In the genomic region with DNA sequence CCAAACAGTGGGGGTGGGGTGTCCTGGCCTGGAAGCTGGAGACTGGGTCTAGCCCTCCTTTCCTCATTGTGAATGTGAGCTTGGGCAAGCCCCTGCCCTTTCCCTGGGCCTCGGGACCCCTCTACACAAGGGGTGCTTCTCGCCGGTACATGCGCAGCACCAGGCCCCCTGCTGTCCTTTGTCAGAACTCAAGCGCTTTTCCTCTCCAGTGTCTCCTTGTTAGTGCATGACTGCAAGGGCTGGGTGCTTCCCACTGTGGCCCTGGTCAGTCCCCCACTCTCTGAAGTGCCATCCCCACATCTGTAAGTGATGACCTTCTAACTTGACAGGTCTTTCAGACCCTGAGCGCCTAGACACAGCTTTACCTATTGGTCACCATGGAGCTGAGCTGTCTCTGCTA, we compare ENCODE assay signal across 24 cellular contexts. TPM values are rescaled to one million over a fixed set of nuclear protein-coding genes. Genes with fewer than 3 reads are reported as not detected.
DNase-seq lines count a peak whose midpoint lies in the region; ATAC-seq lines count a peak whose summit lies in the region.
"Had no signal": no experiment of that assay in that cellular context is flagged by ENCODE, and none has a peak within 500 bp of the region (broad histone marks: within the 10 kb centered on the region; RNA-seq: fewer than 3 reads in every experiment).

No MANE protein-coding gene starts in this region.

- no peak for DNase-seq in activated naive CD4-positive, alpha-beta T cell treated with anti-CD3 and anti-CD28 coated beads, Interleukin-2, amount 50 U/mL, for 72 hours (ENCODE audit: low spot score in 2 of 2)
- DNase-seq in activated naive CD4-positive, alpha-beta T cell (lab: John Stamatoyannopoulos, UW): no peak
- peak in 7 of 49 donors; percentile 30 to 51 (median 44) for DNase-seq in substantia nigra (lab: John Stamatoyannopoulos, UW)
- DNase-seq in NCI-H2107 (lab: John Stamatoyannopoulos, UW): no peak
- DNase-seq in cerebellum (ENCODE audit: low spot score): no peak
- no peak for DNase-seq in SIG-M5 (lab: John Stamatoyannopoulos, UW)
- DNase-seq: activated CD8-positive, alpha-beta memory T cell treated with anti-CD3 and anti-CD28 coated beads for 24 hours; DMS 273 treated with DMSO at 0.1 percent for 48 hours; heart left ventricle; naive B cell; NCI-H1105 treated with DMSO at 0.1 percent for 48 hours; NCI-H2081 treated with DMSO at 0.1 percent for 48 hours; NK-92 treated with Interleukin-12 subunit alpha and Interleukin-12 subunit beta, amount 100 ng/mL, for 24 hours had no signal

- peaks cover 19% of the 10 kb centered on the region for H3K4me1 Mint-ChIP-seq in activated T-helper 17 cell treated with anti-CD3 and anti-CD28 coated beads, Interleukin-2, amount 50 U/mL, for 72 hours
- H3K4me1 Mint-ChIP-seq: CD14-positive monocyte, WTC11 had no signal

- ATAC-seq in activated naive CD4-positive, alpha-beta T cell treated with anti-CD3 and anti-CD28 coated beads, Interleukin-2, amount 50 U/mL, for 72 hours: no peak
- ATAC-seq in activated T-helper 17 cell treated with anti-CD3 and anti-CD28 coated beads, Interleukin-2, amount 50 U/mL, for 72 hours (replicated peaks): no peak
- ATAC-seq: heart left ventricle, left lobe of liver, WTC11 had no signal

- H3K27ac Mint-ChIP-seq in activated naive CD4-positive, alpha-beta T cell treated with anti-CD3 and anti-CD28 coated beads, Interleukin-2, amount 50 U/mL, for 72 hours: peak overlapping the region; percentile 52 to 92
- H3K27ac Mint-ChIP-seq in activated T-helper 17 cell treated with anti-CD3 and anti-CD28 coated beads, Interleukin-2, amount 50 U/mL, for 72 hours: peak overlapping the region; percentile 69
- H3K27ac Mint-ChIP-seq: CD14-positive monocyte, WTC11 had no signal

- no peaks in the 10 kb centered on the region for H3K27me3 ChIP-seq in layer of hippocampus (ENCODE audit: control insufficient read depth, insufficient read depth, low read length)
- H3K27me3 ChIP-seq: heart left ventricle, SJSA1 had no signal

- peaks cover 0 to 9% of the 10 kb centered on the region in 2 donors for H3K36me3 Mint-ChIP-seq in activated naive CD4-positive, alpha-beta T cell treated with anti-CD3 and anti-CD28 coated beads, Interleukin-2, amount 50 U/mL, for 72 hours
- H3K36me3 Mint-ChIP-seq in activated T-helper 17 cell treated with anti-CD3 and anti-CD28 coated beads, Interleukin-2, amount 50 U/mL, for 72 hours (ENCODE audit: low read depth): peaks cover 88% of the 10 kb centered on the region
- H3K36me3 Mint-ChIP-seq: WTC11 had no signal

- H3K4me3 Mint-ChIP-seq in activated T-helper 17 cell treated with anti-CD3 and anti-CD28 coated beads, Interleukin-2, amount 50 U/mL, for 72 hours: no peak overlapping the region
- H3K4me3 Mint-ChIP-seq: CD14-positive monocyte, naive B cell, WTC11 had no signal

- no peaks in the 10 kb centered on the region for H3K27me3 Mint-ChIP-seq in activated T-helper 17 cell treated with anti-CD3 and anti-CD28 coated beads, Interleukin-2, amount 50 U/mL, for 72 hours
- H3K27me3 Mint-ChIP-seq: naive B cell had no signal

- H3K27ac ChIP-seq in layer of hippocampus (ENCODE audit: low read depth, low read length) (peak overlapping the region; percentile 99), substantia nigra (ENCODE audit: low read depth, low read length, poor library complexity, severe bottlenecking) (peak overlapping the region; percentile 99)
- H3K27ac ChIP-seq: epithelial cell of prostate, heart left ventricle, HL-60, prostate gland, SJSA1, thoracic aorta had no signal

- H3K9me3 Mint-ChIP-seq in activated naive CD4-positive, alpha-beta T cell treated with anti-CD3 and anti-CD28 coated beads, Interleukin-2, amount 50 U/mL, for 72 hours: no peaks in the 10 kb centered on the region
- H3K9me3 Mint-ChIP-seq in activated T-helper 17 cell treated with anti-CD3 and anti-CD28 coated beads, Interleukin-2, amount 50 U/mL, for 72 hours: no peaks in the 10 kb centered on the region
- H3K9me3 Mint-ChIP-seq: CD14-positive monocyte, naive B cell, WTC11 had no signal

RNA-seq across cellular contexts. Expression of a gene that starts 44.2 kb away (rescaled TPM):
- 1 to 10 TPM; 1.4 to 3.2 TPM for total RNA-seq in activated naive CD4-positive, alpha-beta T cell treated with anti-CD3 and anti-CD28 coated beads, Interleukin-2, amount 50 U/mL, for 72 hours
- 1 to 10 TPM in 1 of 2 donors, under 1 TPM in 1; 0.30 to 8.3 TPM for total RNA-seq in activated T-helper 17 cell treated with anti-CD3 and anti-CD28 coated beads, Interleukin-2, amount 50 U/mL, for 72 hours
- total RNA-seq in cerebellum: 2.0 TPM
- total RNA-seq: fibroblast of villous mesenchyme, SJSA1 had no signal

RNA-seq across cellular contexts. Expression of a gene that starts 50.0 kb away (rescaled TPM):
- total RNA-seq in activated naive CD4-positive, alpha-beta T cell treated with anti-CD3 and anti-CD28 coated beads, Interleukin-2, amount 50 U/mL, for 72 hours: 100 to 1,000 TPM; 342 to 426 TPM
- total RNA-seq in activated T-helper 17 cell treated with anti-CD3 and anti-CD28 coated beads, Interleukin-2, amount 50 U/mL, for 72 hours: 100 to 1,000 TPM; 493 to 560 TPM
- 120 TPM for total RNA-seq in cerebellum
